In the genomic region with DNA sequence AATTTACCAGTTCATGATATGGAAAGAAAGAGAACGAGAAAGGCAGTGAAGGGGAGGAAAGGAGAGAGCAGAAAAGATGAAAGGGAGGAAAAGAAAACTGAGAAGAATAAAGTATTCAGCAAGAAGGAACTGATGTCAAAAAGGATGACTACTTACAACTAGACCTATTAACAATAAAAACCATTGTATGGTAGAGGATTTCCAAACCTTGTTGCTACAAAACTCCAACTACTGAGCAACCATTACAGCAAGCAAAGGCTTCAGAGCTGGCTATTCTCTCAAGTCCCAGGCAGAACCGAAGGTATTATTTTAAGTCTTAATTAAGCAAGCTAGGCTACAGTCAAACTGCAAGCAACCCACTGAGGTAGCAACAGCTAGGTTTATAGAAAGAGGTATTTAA, we compare ENCODE assay signal across 23 cellular contexts.
DNase-seq lines count a peak whose midpoint lies in the region; ATAC-seq and TF ChIP-seq lines count a peak whose summit lies in the region.
"Had no signal": no experiment of that assay in that cellular context is flagged by ENCODE, and none has a peak within 500 bp of the region (broad histone marks: within the 10 kb centered on the region; RNA-seq: fewer than 3 reads in every experiment).

No MANE protein-coding gene starts in this region.

- H3K27me3 Mint-ChIP-seq in activated naive CD4-positive, alpha-beta T cell treated with anti-CD3 and anti-CD28 coated beads, Interleukin-2, amount 50 U/mL, for 24 hours, result no peaks in the 10 kb centered on the region
- H3K27me3 Mint-ChIP-seq: CD4-positive, alpha-beta T cell; CD8-positive, alpha-beta memory T cell had no signal

- H3K4me3 Mint-ChIP-seq in activated naive CD4-positive, alpha-beta T cell treated with anti-CD3 and anti-CD28 coated beads, Interleukin-2, amount 50 U/mL, for 24 hours, result no peak overlapping the region
- H3K4me3 Mint-ChIP-seq: CD14-positive monocyte; CD4-positive, alpha-beta T cell; CD8-positive, alpha-beta memory T cell; GM23338; H9 had no signal

- no peaks in the 10 kb centered on the region for H3K4me1 ChIP-seq in osteoblast (ENCODE audit: insufficient read depth, low read length)
- H3K4me1 ChIP-seq: A549 had no signal

- H3K9me3 ChIP-seq in osteoblast (ENCODE audit: low read depth, low read length), result no peaks in the 10 kb centered on the region
- H3K9me3 ChIP-seq: A549; BE2C; BLaER1 treated with 17β-estradiol and CSF1 and Interleukin-3, amounts not matched to agents 10 nM and 100 nM had no signal

- peaks cover 6% of the 10 kb centered on the region for H4K20me1 ChIP-seq in osteoblast (ENCODE audit: insufficient read depth, low read length)

- H3K4me3 ChIP-seq in osteoblast (ENCODE audit: insufficient read depth, low read length), result no peak overlapping the region
- H3K4me3 ChIP-seq: A549; BLaER1 treated with 17β-estradiol and CSF1 and Interleukin-3, amounts not matched to agents 10 nM and 100 nM; GM23338 had no signal

- H2AFZ ChIP-seq in osteoblast (ENCODE audit: low read length), result no peak overlapping the region
- H2AFZ ChIP-seq: GM23338 had no signal

- no peak overlapping the region for H3K4me2 ChIP-seq in osteoblast (ENCODE audit: insufficient read depth, low read length)
- H3K4me2 ChIP-seq: A549; BLaER1 treated with 17β-estradiol and CSF1 and Interleukin-3, amounts not matched to agents 10 nM and 100 nM; GM23338 had no signal

- H3K9me3 Mint-ChIP-seq in activated naive CD4-positive, alpha-beta T cell treated with anti-CD3 and anti-CD28 coated beads, Interleukin-2, amount 50 U/mL, for 24 hours, result no peaks in the 10 kb centered on the region
- H3K9me3 Mint-ChIP-seq: CD14-positive monocyte; CD4-positive, alpha-beta T cell; CD8-positive, alpha-beta memory T cell; GM23338; H9 had no signal

- intact Hi-C loops in cardiac septum (cut with DNase I), result loop anchor here (10.0 kb wide), 3 partner anchors 463 to 793 kb away; no protein-coding TSS in a partner anchor

- no peaks in the 10 kb centered on the region for H3K79me2 ChIP-seq in osteoblast (ENCODE audit: insufficient read depth, low read length)

- peaks cover 18% of the 10 kb centered on the region for H3K4me1 Mint-ChIP-seq in activated naive CD4-positive, alpha-beta T cell treated with anti-CD3 and anti-CD28 coated beads, Interleukin-2, amount 50 U/mL, for 24 hours
- H3K4me1 Mint-ChIP-seq: CD14-positive monocyte had no signal

- no peaks in the 10 kb centered on the region for H3K36me3 ChIP-seq in osteoblast (ENCODE audit: insufficient read depth, low read length)
- H3K36me3 ChIP-seq: BE2C; BLaER1 treated with 17β-estradiol and CSF1 and Interleukin-3, amounts not matched to agents 10 nM and 100 nM had no signal

- H3K27ac ChIP-seq in osteoblast (ENCODE audit: low read depth, low read length), result no peak overlapping the region
- H3K27ac ChIP-seq: A549; BLaER1 treated with 17β-estradiol and CSF1 and Interleukin-3, amounts not matched to agents 10 nM and 100 nM had no signal

- peak overlapping the region; percentile 67 for H3K27ac Mint-ChIP-seq in activated naive CD4-positive, alpha-beta T cell treated with anti-CD3 and anti-CD28 coated beads, Interleukin-2, amount 50 U/mL, for 24 hours
- H3K27ac Mint-ChIP-seq: CD14-positive monocyte; CD4-positive, alpha-beta T cell; GM23338; H9 had no signal

- no peak for TF ChIP-seq CTCF in osteoblast (IDR thresholded peaks at IDR 0.05; ENCODE audit: extremely low read depth, low read depth, low read length)

- ATAC-seq in GM19351 (IDR thresholded peaks at IDR 0.05; ENCODE audit: unreplicated experiment), result no peak
- ATAC-seq: A549, GM23338, HCT116 had no signal

- H3K27me3 ChIP-seq in osteoblast (ENCODE audit: insufficient read depth, low read length), result no peaks in the 10 kb centered on the region
- H3K27me3 ChIP-seq: BE2C; BLaER1 treated with 17β-estradiol and CSF1 and Interleukin-3, amounts not matched to agents 10 nM and 100 nM had no signal

- DNase-seq in activated naive CD4-positive, alpha-beta T cell (lab: John Stamatoyannopoulos, UW), result no peak
- DNase-seq in foreskin melanocyte (peak; percentile 32), osteoblast (ENCODE audit: insufficient read length, low spot score, missing footprints) (peak; percentile 29), cardiac septum (ENCODE audit: low spot score) (no peak)
- DNase-seq in effector CD4-positive, alpha-beta T cell, result no peak
- DNase-seq: 8988T; ACHN; AML-193; BE2C; Calu3; CD4-positive, alpha-beta T cell; CD8-positive, alpha-beta memory T cell; COR-L47; DMS153; DND-41; H9 had no signal

- no peaks in the 10 kb centered on the region for H3K36me3 Mint-ChIP-seq in activated naive CD4-positive, alpha-beta T cell treated with anti-CD3 and anti-CD28 coated beads, Interleukin-2, amount 50 U/mL, for 24 hours
- H3K36me3 Mint-ChIP-seq: CD14-positive monocyte; CD8-positive, alpha-beta memory T cell had no signal

Comparison
In these comparisons a context has a peak if more than half of its experiments do, and no peak if none do; other contexts are left out.
1. DNase-seq: peak in foreskin melanocyte (single experiment) and osteoblast (single experiment); none in activated naive CD4-positive, alpha-beta T cell (0 of 4), effector CD4-positive, alpha-beta T cell (single experiment) and cardiac septum (single experiment).